ENCODE assay signal across 26 cellular contexts in the genomic region with DNA sequence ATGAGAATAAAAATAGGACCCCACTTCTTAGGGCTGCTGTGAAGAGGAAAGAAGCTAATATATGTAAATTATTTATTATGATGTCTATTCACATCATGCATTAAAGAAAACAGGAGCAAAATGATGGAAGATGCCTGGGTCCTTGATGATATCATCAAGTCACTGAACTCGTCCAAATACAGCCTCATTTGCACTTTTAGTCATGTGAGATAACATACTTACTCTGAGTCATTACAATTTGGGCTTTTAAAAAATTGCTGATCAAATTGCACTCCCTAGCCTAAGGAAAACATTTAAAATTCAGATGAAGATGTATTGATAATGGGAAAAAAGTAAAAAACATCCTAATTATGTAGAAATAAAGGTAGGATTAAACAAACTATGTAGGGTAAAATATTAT.
"Had no signal": no experiment of that assay in that cellular context is flagged by ENCODE, and none has a peak within 500 bp of the region (broad histone marks: within the 10 kb centered on the region; RNA-seq: fewer than 3 reads in every experiment).

No MANE protein-coding gene starts in this region.

- H3K36me3 ChIP-seq: stomach, suprapubic skin, thoracic aorta, thyroid gland, tibial artery, tibial nerve, transverse colon, upper lobe of left lung, upper lobe of right lung, uterus, vagina had no signal

- H3K27ac ChIP-seq: stomach, suprapubic skin, testis, thoracic aorta, thyroid gland, tibial artery, tibial nerve, transverse colon, upper lobe of left lung, upper lobe of right lung, uterus, vagina had no signal

- H3K27me3 ChIP-seq: testis, thyroid gland, tibial artery, tibial nerve, upper lobe of left lung, uterus, vagina had no signal

- H3K9me3 ChIP-seq: stomach, suprapubic skin, testis, thoracic aorta, thyroid gland, tibial artery, tibial nerve, transverse colon, upper lobe of left lung, upper lobe of right lung, uterus, vagina had no signal

- H3K4me1 ChIP-seq: stomach, suprapubic skin, testis, thyroid gland, tibial artery, tibial nerve, transverse colon, upper lobe of left lung, upper lobe of right lung, uterus, vagina had no signal

- FAIRE-seq: urothelium cell line had no signal

- DNase-seq: stimulated activated CD4-positive, alpha-beta T cell treated with anti-CD3 and anti-CD28 coated beads, Interleukin-2, amount 100 ng/mL, for 48 hours; stimulated activated CD4-positive, alpha-beta T cell treated with anti-CD3 and anti-CD28 coated beads, Interleukin-4, amount 100 ng/mL, for 1 hour; stimulated activated CD4-positive, alpha-beta T cell treated with anti-CD3 and anti-CD28 coated beads, Interleukin-4, amount 100 ng/mL, for 24 hours; stimulated activated CD4-positive, alpha-beta T cell treated with anti-CD3 and anti-CD28 coated beads, Interleukin-4, amount 100 ng/mL, for 4 hours; stimulated activated CD8-positive, alpha-beta memory T cell treated with anti-CD3 and anti-CD28 coated beads, Interleukin-4, amount 100 ng/mL, for 48 hours; stimulated activated naive B cell treated with anti-CD40 and anti-IgM and Interleukin-4, amounts not matched to agents 10 μg/mL and 1 μg/mL and 100 μg/mL, for 72 hours; stimulated activated naive CD4-positive, alpha-beta T cell; stimulated activated naive CD4-positive, alpha-beta T cell treated with Interleukin-2 at 50 U/mL for 16 hours; stimulated activated naive CD8-positive, alpha-beta T cell treated with anti-CD3 and anti-CD28 coated beads, Interleukin-15, amount 100 ng/mL, for 72 hours; stimulated activated naive CD8-positive, alpha-beta T cell treated with anti-CD3 and anti-CD28 coated beads, Interleukin-15, Interleukin-2, amounts not matched to agents 100 U/mL and 50 U/mL, for 24 hours; stomach; substantia nigra; testis; thyroid gland; tibial artery; transverse colon; upper lobe of left lung; upper lobe of right lung; uterus had no signal

- H3K4me3 ChIP-seq: stomach, suprapubic skin, testis, thoracic aorta, thyroid gland, tibial artery, tibial nerve, transverse colon, upper lobe of left lung, upper lobe of right lung, uterus, vagina had no signal

- ATAC-seq: stimulated activated effector memory CD8-positive, alpha-beta T cell treated with anti-CD3 and anti-CD28 coated beads, Interleukin-12 subunit alpha, Interleukin-12 subunit beta, amount 100 ng/mL, for 72 hours; stimulated activated memory B cell treated with anti-CD40 and anti-IgM and Interleukin-4, amounts not matched to agents 10 μg/mL and 1 μg/mL and 100 μg/mL, for 72 hours; stimulated activated naive B cell treated with anti-CD40 and anti-IgM and Interleukin-4, amounts not matched to agents 10 μg/mL and 1 μg/mL and 100 μg/mL, for 72 hours; stimulated activated naive CD8-positive, alpha-beta T cell treated with anti-CD3 and anti-CD28 coated beads, Interleukin-15, amount 100 ng/mL, for 72 hours; stimulated activated naive CD8-positive, alpha-beta T cell treated with anti-CD3 and anti-CD28 coated beads, Interleukin-15, Interleukin-2, amounts not matched to agents 100 U/mL and 50 U/mL, for 24 hours; upper lobe of right lung had no signal
